In the genomic region with DNA sequence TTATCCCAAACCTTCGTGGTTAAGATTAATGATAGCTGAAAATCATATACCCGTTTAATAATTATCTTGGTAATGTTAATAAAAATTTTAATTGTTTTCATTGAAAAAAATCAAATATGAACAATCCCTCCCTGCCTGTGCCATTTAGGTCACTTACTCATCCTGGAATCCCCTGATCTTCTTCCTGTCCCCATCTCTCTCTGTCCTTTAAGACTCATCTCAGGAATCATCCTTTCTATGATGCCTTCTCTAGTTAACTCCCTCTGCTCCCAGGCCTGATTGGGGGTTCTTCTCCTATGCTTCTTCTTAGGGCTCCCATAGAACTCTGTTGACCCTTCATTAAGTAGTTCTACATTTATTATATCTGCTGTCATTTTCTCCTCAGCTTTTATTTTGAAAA, we compare ENCODE assay signal across 18 cellular contexts.
DNase-seq lines count a peak whose midpoint lies in the region; ATAC-seq and TF ChIP-seq lines count a peak whose summit lies in the region.
"Had no signal": no experiment of that assay in that cellular context is flagged by ENCODE, and none has a peak within 500 bp of the region (broad histone marks: within the 10 kb centered on the region; RNA-seq: fewer than 3 reads in every experiment).

No MANE protein-coding gene starts in this region.

- H3K4me3 Mint-ChIP-seq in activated T-cell treated with anti-CD3 and anti-CD28 coated beads, Interleukin-2, amount 50 U/mL, for 24 hours: no peak overlapping the region
- no peak overlapping the region for H3K4me3 Mint-ChIP-seq in stimulated activated naive B cell treated with anti-CD40 and anti-IgM and Interleukin-4, amounts not matched to agents 10 μg/mL and 1 μg/mL and 100 μg/mL, for 72 hours
- H3K4me3 Mint-ChIP-seq: activated T-cell treated with anti-CD3 and anti-CD28 coated beads, Interleukin-2, amount 50 U/mL, for 4 hours had no signal

- H3K9me3 ChIP-seq in RWPE2 (ENCODE audit: severe bottlenecking): no peaks in the 10 kb centered on the region

- TF ChIP-seq CTCF in RWPE2 (IDR thresholded peaks at IDR 0.05; ENCODE audit: poor library complexity, severe bottlenecking): no peak

- no peaks in the 10 kb centered on the region for H3K27me3 ChIP-seq in RWPE2 (ENCODE audit: insufficient read depth, poor library complexity, severe bottlenecking)

- ATAC-seq in RWPE2 (ENCODE audit: low read depth) (no peak), GM18867 (IDR thresholded peaks at IDR 0.05; ENCODE audit: unreplicated experiment) (no peak)
- ATAC-seq in stimulated activated naive B cell treated with anti-CD40 and anti-IgM and Interleukin-4, amounts not matched to agents 10 μg/mL and 1 μg/mL and 100 μg/mL, for 72 hours (replicated peaks): no peak
- ATAC-seq: right cardiac atrium had no signal

- H3K27ac ChIP-seq in RWPE2 (ENCODE audit: poor library complexity, severe bottlenecking): peak overlapping the region; percentile 49
- H3K27ac ChIP-seq in epithelial cell of prostate: peak overlapping the region; percentile 52

- peaks cover 84% of the 10 kb centered on the region for H3K4me1 Mint-ChIP-seq in activated T-cell treated with anti-CD3 and anti-CD28 coated beads, Interleukin-2, amount 50 U/mL, for 24 hours (ENCODE audit: low read depth)
- peaks cover 40 to 72% of the 10 kb centered on the region in 2 donors for H3K4me1 Mint-ChIP-seq in stimulated activated naive B cell treated with anti-CD40 and anti-IgM and Interleukin-4, amounts not matched to agents 10 μg/mL and 1 μg/mL and 100 μg/mL, for 72 hours

- no peak for DNase-seq in activated T-cell treated with anti-CD3 and anti-CD28 coated beads, Interleukin-2, amount 50 U/mL, for 24 hours
- DNase-seq in activated T-cell treated with anti-CD3 and anti-CD28 coated beads, Interleukin-2, amount 50 U/mL, for 1 hour: no peak
- DNase-seq in RWPE2 (ENCODE audit: low spot score) (no peak), epithelial cell of prostate (ENCODE audit: low read depth, low spot score) (no peak), NCI-H146 (lab: John Stamatoyannopoulos, UW) (no peak), NCI-H1930 (lab: John Stamatoyannopoulos, UW) (no peak)
- DNase-seq in stimulated activated naive B cell treated with anti-CD40 and anti-IgM and Interleukin-4, amounts not matched to agents 10 μg/mL and 1 μg/mL and 100 μg/mL, for 72 hours: no peak
- DNase-seq: ACHN; activated CD4-positive, alpha-beta T cell treated with anti-CD3 and anti-CD28 coated beads for 48 hours; activated T-cell treated with anti-CD3 and anti-CD28 coated beads, Interleukin-2, amount 50 U/mL, for 4 hours; aorta; KG1; left cardiac atrium; NCI-H524; occipital lobe; right cardiac atrium; T-helper 9 cell had no signal

- H3K27ac Mint-ChIP-seq in activated T-cell treated with anti-CD3 and anti-CD28 coated beads, Interleukin-2, amount 50 U/mL, for 24 hours: peak overlapping the region; percentile 85
- H3K27ac Mint-ChIP-seq in stimulated activated naive B cell treated with anti-CD40 and anti-IgM and Interleukin-4, amounts not matched to agents 10 μg/mL and 1 μg/mL and 100 μg/mL, for 72 hours: peak overlapping the region; percentile 42

- no peaks in the 10 kb centered on the region for H3K27me3 Mint-ChIP-seq in activated T-cell treated with anti-CD3 and anti-CD28 coated beads, Interleukin-2, amount 50 U/mL, for 24 hours
- H3K27me3 Mint-ChIP-seq in stimulated activated naive B cell treated with anti-CD40 and anti-IgM and Interleukin-4, amounts not matched to agents 10 μg/mL and 1 μg/mL and 100 μg/mL, for 72 hours: no peaks in the 10 kb centered on the region

- peaks cover 73% of the 10 kb centered on the region for H3K36me3 Mint-ChIP-seq in activated T-cell treated with anti-CD3 and anti-CD28 coated beads, Interleukin-2, amount 50 U/mL, for 24 hours (ENCODE audit: low read depth)
- peaks cover 30 to 56% of the 10 kb centered on the region in 2 donors for H3K36me3 Mint-ChIP-seq in stimulated activated naive B cell treated with anti-CD40 and anti-IgM and Interleukin-4, amounts not matched to agents 10 μg/mL and 1 μg/mL and 100 μg/mL, for 72 hours

- no peaks in the 10 kb centered on the region for H3K9me3 Mint-ChIP-seq in activated T-cell treated with anti-CD3 and anti-CD28 coated beads, Interleukin-2, amount 50 U/mL, for 24 hours
- H3K9me3 Mint-ChIP-seq in stimulated activated naive B cell treated with anti-CD40 and anti-IgM and Interleukin-4, amounts not matched to agents 10 μg/mL and 1 μg/mL and 100 μg/mL, for 72 hours: no peaks in the 10 kb centered on the region
- H3K9me3 Mint-ChIP-seq: activated T-cell treated with anti-CD3 and anti-CD28 coated beads, Interleukin-2, amount 50 U/mL, for 4 hours had no signal

- no peaks in the 10 kb centered on the region for H3K36me3 ChIP-seq in RWPE2 (ENCODE audit: low read depth)

- peaks cover 28% of the 10 kb centered on the region for H3K4me1 ChIP-seq in RWPE2 (ENCODE audit: insufficient read depth, poor library complexity, severe bottlenecking)

- H3K4me3 ChIP-seq in RWPE2 (ENCODE audit: severe bottlenecking): no peak overlapping the region
